ENCODE assay signal across 10 cellular contexts in genomic region chr22:21943571-21944448, GRCh38. TPM values are rescaled to one million over a fixed set of nuclear protein-coding genes. Genes with fewer than 3 reads are reported as not detected.
DNase-seq lines count a peak whose midpoint lies in the region; ATAC-seq and TF ChIP-seq lines count a peak whose summit lies in the region.
"Had no signal": no experiment of that assay in that cellular context is flagged by ENCODE, and none has a peak within 500 bp of the region (broad histone marks: within the 10 kb centered on the region; RNA-seq: fewer than 3 reads in every experiment).

No MANE protein-coding gene starts in this region.

- H3K9me3 Mint-ChIP-seq in activated T-helper 17 cell treated with anti-CD3 and anti-CD28 coated beads, Interleukin-2, amount 50 U/mL, for 72 hours, result no peaks in the 10 kb centered on the region
- H3K9me3 Mint-ChIP-seq in immature natural killer cell, result no peaks in the 10 kb centered on the region
- H3K9me3 Mint-ChIP-seq: brain had no signal

- TF ChIP-seq CTCF in HEK293 (tag by site-specific recombination; IDR thresholded peaks at IDR 0.05) (no peak), liver (IDR thresholded peaks at IDR 0.05; ENCODE audit: low read depth, low read length, missing input control) (no peak), GM10248 (IDR thresholded peaks at IDR 0.05; ENCODE audit: control extremely low read depth, extremely low read depth, low read depth, missing control alignments) (no peak)

- H3K9ac ChIP-seq in liver (ENCODE audit: low read depth in 1 of 2, low read length in 2 of 2), result no peak overlapping the region
- H3K9ac ChIP-seq in subcutaneous abdominal adipose tissue (ENCODE audit: low read length in 5 of 5), result peak overlapping the region in 2 of 5 donors; percentile 14 to 48

- peak overlapping the region; percentile 66 for H3K27ac Mint-ChIP-seq in activated T-helper 17 cell treated with anti-CD3 and anti-CD28 coated beads, Interleukin-2, amount 50 U/mL, for 72 hours
- H3K27ac Mint-ChIP-seq in immature natural killer cell, result no peak overlapping the region

- H3K4me3 Mint-ChIP-seq in activated T-helper 17 cell treated with anti-CD3 and anti-CD28 coated beads, Interleukin-2, amount 50 U/mL, for 72 hours, result no peak overlapping the region
- H3K4me3 Mint-ChIP-seq in immature natural killer cell, result no peak overlapping the region
- H3K4me3 Mint-ChIP-seq: brain had no signal

- H3K27me3 Mint-ChIP-seq in activated T-helper 17 cell treated with anti-CD3 and anti-CD28 coated beads, Interleukin-2, amount 50 U/mL, for 72 hours, result no peaks in the 10 kb centered on the region
- peaks cover 0 to 3% (median 1%) of the 10 kb centered on the region in 3 donors for H3K27me3 Mint-ChIP-seq in immature natural killer cell (ENCODE audit: low read depth in 3 of 3)

- H3K36me3 ChIP-seq in HEK293 (ENCODE audit: control insufficient read depth in 2 of 2, insufficient read depth in 1 of 2, low read length in 2 of 2) (peaks cover 0 to 69% of the 10 kb centered on the region in 2 experiments; a peak in 1 of 3 replicates), liver (ENCODE audit: control insufficient read depth in 4 of 4, insufficient read depth in 3 of 4, low read depth in 1 of 4, low read length in 3 of 4) (peaks cover 0 to 2% (median under 1%) of the 10 kb centered on the region in 4 donors), subcutaneous abdominal adipose tissue (ENCODE audit: control insufficient read depth in 5 of 5, insufficient read depth in 5 of 5, low read length in 5 of 5) (peaks cover 0 to 33% (median 28%) of the 10 kb centered on the region in 5 donors)

- H3K27me3 ChIP-seq in liver (ENCODE audit: control insufficient read depth in 4 of 4, insufficient read depth in 4 of 4, low read length in 3 of 4) (no peaks in the 10 kb centered on the region), subcutaneous abdominal adipose tissue (ENCODE audit: control insufficient read depth in 5 of 5, insufficient read depth in 4 of 5, low read length in 5 of 5) (no peaks in the 10 kb centered on the region)

- H3K4me1 ChIP-seq in HEK293 (ENCODE audit: control insufficient read depth, insufficient read depth, low read length) (no peaks in the 10 kb centered on the region), liver (ENCODE audit: control insufficient read depth in 4 of 4, insufficient read depth in 4 of 4, low read length in 3 of 4) (peaks cover 12 to 35% (median 23%) of the 10 kb centered on the region in 4 donors), subcutaneous abdominal adipose tissue (ENCODE audit: control insufficient read depth in 5 of 5, insufficient read depth in 5 of 5, low read length in 5 of 5) (peaks cover 41 to 99% (median 79%) of the 10 kb centered on the region in 5 donors)

- peaks cover 26% of the 10 kb centered on the region for H3K4me1 Mint-ChIP-seq in activated T-helper 17 cell treated with anti-CD3 and anti-CD28 coated beads, Interleukin-2, amount 50 U/mL, for 72 hours
- peaks cover 13 to 19% of the 10 kb centered on the region in 2 donors for H3K4me1 Mint-ChIP-seq in immature natural killer cell

- H3K4me3 ChIP-seq in HEK293 (ENCODE audit: low read depth, low read length) (no peak overlapping the region), liver (ENCODE audit: low read depth in 1 of 3, low read length in 3 of 3) (no peak overlapping the region), subcutaneous abdominal adipose tissue (ENCODE audit: low read depth in 1 of 5, low read length in 5 of 5) (no peak overlapping the region)

- H3K36me3 Mint-ChIP-seq in activated T-helper 17 cell treated with anti-CD3 and anti-CD28 coated beads, Interleukin-2, amount 50 U/mL, for 72 hours (ENCODE audit: low read depth), result peaks cover 6% of the 10 kb centered on the region
- peaks cover 6 to 12% (median 6%) of the 10 kb centered on the region in 3 donors for H3K36me3 Mint-ChIP-seq in immature natural killer cell

- WGBS in liver, result 65% methylated on average over 18 of the region's 18 CpGs

- no peak for DNase-seq in NCI-H345 (lab: John Stamatoyannopoulos, UW)
- DNase-seq in OCI-M1 (lab: John Stamatoyannopoulos, UW), result no peak
- no peak for DNase-seq in immature natural killer cell
- DNase-seq in GM10248 (ENCODE audit: extremely low spot score), result no peak
- DNase-seq: activated effector memory CD4-positive, alpha-beta T cell treated with anti-CD3 and anti-CD28 coated beads, Interleukin-2, amount 50 U/mL, for 16 hours had no signal

- H3K27ac ChIP-seq in HEK293 (ENCODE audit: extremely low read depth, low read depth, low read length), result no peak overlapping the region
- H3K27ac ChIP-seq in liver (ENCODE audit: low read depth in 1 of 2, low read length in 2 of 2), result peak overlapping the region in 1 of 2 donors; percentile 26
- peak overlapping the region; percentile 99 for H3K27ac ChIP-seq in subcutaneous abdominal adipose tissue (ENCODE audit: low read depth, low read length)

- ATAC-seq in activated T-helper 17 cell treated with anti-CD3 and anti-CD28 coated beads, Interleukin-2, amount 50 U/mL, for 72 hours (replicated peaks), result no peak

- POLR2A ChIA-PET in HEK293 (lab: Yijun Ruan, JAX), result interaction anchor here (0.5 kb wide), 1 partner anchor 313 kb away, joined by 6 read pairs; no protein-coding TSS in a partner anchor
- POLR2A ChIA-PET in GM10248 (lab: Yijun Ruan, JAX), result no interaction called here

- CTCF ChIA-PET in HEK293 (lab: Yijun Ruan, JAX), result interaction anchor here (0.6 kb wide), 1 partner anchor 24 kb away, joined by 3 read pairs; no protein-coding TSS in a partner anchor
- CTCF ChIA-PET in GM10248 (lab: Yijun Ruan, JAX), result interaction anchor here (1.3 to 9.2 kb wide), 3 partner anchors 6 to 147 kb away, joined by 3 to 130 read pairs (median 6); partner anchors contain the start of gene PPM1F

- TF ChIP-seq RAD21 in liver (IDR thresholded peaks at IDR 0.05), result no peak

- H3K9me3 ChIP-seq in HEK293 (ENCODE audit: control insufficient read depth, insufficient read depth, low read depth, low read length), result no peaks in the 10 kb centered on the region
- H3K9me3 ChIP-seq in liver (ENCODE audit: control insufficient read depth in 4 of 4, low read length in 3 of 4), result no peaks in the 10 kb centered on the region
- no peaks in the 10 kb centered on the region for H3K9me3 ChIP-seq in subcutaneous abdominal adipose tissue (ENCODE audit: control insufficient read depth in 5 of 5, low read length in 5 of 5)

TF ChIP-seq in HEK293, 187 proteins besides CTCF, POLR2A, EP300 and RAD21:
- no peak for TF ChIP-seq ZNF354C (tag by site-specific recombination; IDR thresholded peaks at IDR 0.05; ENCODE audit: borderline replicate concordance, low read depth)
- no peak for TF ChIP-seq ZNF843 (tag by site-specific recombination; IDR thresholded peaks at IDR 0.05)
- no peak for TF ChIP-seq ZNF623 (tag by site-specific recombination; IDR thresholded peaks at IDR 0.05)
- peak; percentile 74 for TF ChIP-seq ZIC2 (tag by site-specific recombination; IDR thresholded peaks at IDR 0.05)

TF ChIP-seq in liver, 16 proteins besides CTCF, POLR2A, EP300 and RAD21:
- TF ChIP-seq HNF4A (conservative IDR thresholded peaks at IDR 0.05) (peak; percentile 74), HNF4G (IDR thresholded peaks at IDR 0.05) (peak; percentile 42), RXRA (IDR thresholded peaks at IDR 0.05) (peak; percentile 68 to 69), TAF1 (conservative IDR thresholded peaks at IDR 0.05) (no peak), NR2F2 (IDR thresholded peaks at IDR 0.05) (no peak), GABPA (IDR thresholded peaks at IDR 0.05 in 1 of 2, conservative IDR thresholded peaks at IDR 0.05 in 1 of 2) (no peak), SP1 (IDR thresholded peaks at IDR 0.05) (peak; percentile 10)
- TF ChIP-seq, protein P1, sequence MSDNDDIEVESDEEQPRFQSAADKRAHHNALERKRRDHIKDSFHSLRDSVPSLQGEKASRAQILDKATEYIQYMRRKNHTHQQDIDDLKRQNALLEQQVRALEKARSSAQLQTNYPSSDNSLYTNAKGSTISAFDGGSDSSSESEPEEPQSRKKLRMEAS (IDR thresholded peaks at IDR 0.05), result peak; percentile 56

RNA-seq across cellular contexts. Expression of gene PPM1F, which starts 8.8 kb away (rescaled TPM):
- 10 to 100 TPM; 17.3 to 20.3 TPM for total RNA-seq in activated T-helper 17 cell treated with anti-CD3 and anti-CD28 coated beads, Interleukin-2, amount 50 U/mL, for 72 hours
- 10 to 100 TPM; 11.4 to 15.5 TPM for total RNA-seq in liver
- polyA plus RNA-seq in liver, result 1 to 10 TPM; 1.8 to 6.4 TPM
- polyA plus RNA-seq in immature natural killer cell, result 10 to 100 TPM in 1 of 3 donors, 1 to 10 TPM in 2; 5.5 to 13.6 (median 8.0) TPM

RNA-seq across cellular contexts. Expression of gene TOP3B, which starts 38.8 kb away (rescaled TPM):
- 10 to 100 TPM; 34.6 to 42.3 TPM for total RNA-seq in activated T-helper 17 cell treated with anti-CD3 and anti-CD28 coated beads, Interleukin-2, amount 50 U/mL, for 72 hours
- 10 to 100 TPM in 1 of 2 donors, 1 to 10 TPM in 1; 9.7 to 26.9 TPM for total RNA-seq in liver
- polyA plus RNA-seq in liver (1 to 10 TPM; 6.0 to 7.9 TPM), immature natural killer cell (10 to 100 TPM in 1 of 3 donors, 1 to 10 TPM in 2; 8.4 to 17.2 (median 9.7) TPM)
